1 cellular context compared by ENCODE assay signal in genomic region chr1:151254217-151255213, GRCh38.
TF ChIP-seq lines count a peak whose summit lies in the region.

Gene PSMD4, plus strand, starts transcription at chr1:151254734. Its CDS starts 49 bp downstream, at chr1:151254783.

TF ChIP-seq in HepG2, 621 proteins besides CTCF, POLR2A, EP300 and RAD21 (continued from another document):
- no peak for TF ChIP-seq ZNF576 (CRISPR knock-in tag; IDR thresholded peaks at IDR 0.05)
- TF ChIP-seq ZFP36L2 (CRISPR knock-in tag; IDR thresholded peaks at IDR 0.05): no peak
- 0 out of 2 replicates have a peak, but pooled peaks have one; percentile 31 for TF ChIP-seq ETV5 (CRISPR knock-in tag; IDR thresholded peaks at IDR 0.05; ENCODE audit: borderline replicate concordance)
- TF ChIP-seq RBFOX2 (IDR thresholded peaks at IDR 0.05; ENCODE audit: low read depth, low read length): peak; percentile 78
- peak; percentile 68 for TF ChIP-seq ASH2L (IDR thresholded peaks at IDR 0.05; ENCODE audit: insufficient read length, low read depth, low read length)
- TF ChIP-seq MLX (CRISPR knock-in tag; IDR thresholded peaks at IDR 0.05): no peak
- TF ChIP-seq HHEX (CRISPR knock-in tag; IDR thresholded peaks at IDR 0.05): no peak
- TF ChIP-seq MYPOP (CRISPR knock-in tag; IDR thresholded peaks at IDR 0.05): peak; percentile 55; the same call in 1 of the 2 replicates
- peak; percentile 78 for TF ChIP-seq ZMYM4 (CRISPR knock-in tag; IDR thresholded peaks at IDR 0.05)
- TF ChIP-seq PAXIP1 (CRISPR knock-in tag; conservative IDR thresholded peaks at IDR 0.05): no peak
- peak; percentile 52; the same call in 1 of the 2 replicates for TF ChIP-seq ZNF770 (CRISPR knock-in tag; IDR thresholded peaks at IDR 0.05)
- TF ChIP-seq ETV6 (CRISPR knock-in tag; conservative IDR thresholded peaks at IDR 0.05): no peak
- no peak for TF ChIP-seq ZIK1 (CRISPR knock-in tag; IDR thresholded peaks at IDR 0.05; ENCODE audit: borderline replicate concordance, low read depth)
- TF ChIP-seq SAP130 (CRISPR knock-in tag; IDR thresholded peaks at IDR 0.05; ENCODE audit: low read depth): peak; percentile 91
- TF ChIP-seq RARA (CRISPR knock-in tag; IDR thresholded peaks at IDR 0.05): no peak
- no peak for TF ChIP-seq TEAD3 (CRISPR knock-in tag; optimal IDR thresholded peaks at IDR 0.05; ENCODE audit: borderline replicate concordance)
- TF ChIP-seq SP5 (CRISPR knock-in tag; IDR thresholded peaks at IDR 0.05; ENCODE audit: borderline replicate concordance, low read depth): 0 out of 2 replicates have a peak, but pooled peaks have one; percentile 26
- TF ChIP-seq HMGXB4 (CRISPR knock-in tag; IDR thresholded peaks at IDR 0.05; ENCODE audit: borderline replicate concordance in 1 of 2, low read depth in 1 of 2): peak in 1 of 2 experiments; percentile 54; a peak in 1 of 4 replicates
- peak; percentile 76 for TF ChIP-seq ZFX (CRISPR knock-in tag; IDR thresholded peaks at IDR 0.05; ENCODE audit: low read depth)
- TF ChIP-seq MAFK (conservative IDR thresholded peaks at IDR 0.05 in 1 of 2, IDR thresholded peaks at IDR 0.05 in 1 of 2; ENCODE audit: low read length in 2 of 2): no peak
- peak; percentile 28 for TF ChIP-seq ARNT2 (CRISPR knock-in tag; IDR thresholded peaks at IDR 0.05; ENCODE audit: low read depth)
- no peak for TF ChIP-seq ZMAT5 (CRISPR knock-in tag; IDR thresholded peaks at IDR 0.05; ENCODE audit: borderline replicate concordance, low read depth)
- TF ChIP-seq NONO (IDR thresholded peaks at IDR 0.05): no peak
- peak; percentile 76 for TF ChIP-seq NONO (CRISPR knock-in tag; conservative IDR thresholded peaks at IDR 0.05)
- peak; percentile 97 for TF ChIP-seq NFYC (CRISPR knock-in tag; IDR thresholded peaks at IDR 0.05)
- TF ChIP-seq POLR2AphosphoS5 (IDR thresholded peaks at IDR 0.05; ENCODE audit: low read depth, low read length): peak; percentile 97
- peak; percentile 64; the same call in 1 of the 2 replicates for TF ChIP-seq NFRKB (IDR thresholded peaks at IDR 0.05)
- TF ChIP-seq NR1H2 (CRISPR knock-in tag; IDR thresholded peaks at IDR 0.05; ENCODE audit: borderline replicate concordance, low read depth): peak; percentile 29; the same call in 1 of the 2 replicates
- peak; percentile 86; the same call in 1 of the 2 replicates for TF ChIP-seq ZNF350 (CRISPR knock-in tag; IDR thresholded peaks at IDR 0.05; ENCODE audit: borderline replicate concordance, low read depth)
- peak; percentile 65; the same call in 1 of the 2 replicates for TF ChIP-seq MYC (CRISPR knock-in tag; IDR thresholded peaks at IDR 0.05; ENCODE audit: borderline replicate concordance)
- TF ChIP-seq ZBTB38 (CRISPR knock-in tag; IDR thresholded peaks at IDR 0.05): peak; percentile 69; the same call in 1 of the 2 replicates
- TF ChIP-seq THAP9 (CRISPR knock-in tag; IDR thresholded peaks at IDR 0.05; ENCODE audit: borderline replicate concordance): peak; percentile 98
- TF ChIP-seq ZNF124 (CRISPR knock-in tag; IDR thresholded peaks at IDR 0.05): 0 out of 2 replicates have a peak, but pooled peaks have one; percentile 20
- TF ChIP-seq PHF20 (CRISPR knock-in tag; IDR thresholded peaks at IDR 0.05): peak; percentile 82
- TF ChIP-seq CSRNP1 (CRISPR knock-in tag; IDR thresholded peaks at IDR 0.05): no peak
- no peak for TF ChIP-seq MAZ (IDR thresholded peaks at IDR 0.05; ENCODE audit: borderline replicate concordance, low read depth, low read length)
- peak; percentile 71; the same call in 1 of the 2 replicates for TF ChIP-seq MAZ (CRISPR knock-in tag; IDR thresholded peaks at IDR 0.05; ENCODE audit: low read depth)
- no peak for TF ChIP-seq MXD3 (CRISPR knock-in tag; IDR thresholded peaks at IDR 0.05)
- TF ChIP-seq ATF1 (CRISPR knock-in tag; IDR thresholded peaks at IDR 0.05): peak; percentile 67
- TF ChIP-seq ZNF574 (CRISPR knock-in tag; IDR thresholded peaks at IDR 0.05): peak; percentile 84
- peak; percentile 95 for TF ChIP-seq RFXAP (CRISPR knock-in tag; IDR thresholded peaks at IDR 0.05; ENCODE audit: borderline replicate concordance)
- TF ChIP-seq RCOR2 (CRISPR knock-in tag; IDR thresholded peaks at IDR 0.05): peak; percentile 55; the same call in 1 of the 2 replicates
- TF ChIP-seq ZNF678 (CRISPR knock-in tag; IDR thresholded peaks at IDR 0.05): no peak
- no peak for TF ChIP-seq SOX13 (IDR thresholded peaks at IDR 0.05)
- TF ChIP-seq SOX13 (CRISPR knock-in tag; conservative IDR thresholded peaks at IDR 0.05 in 1 of 2, IDR thresholded peaks at IDR 0.05 in 1 of 2): 0 out of 4 replicates have a peak, but pooled peaks of 1 of the 2 experiments have one; percentile 21
- TF ChIP-seq YY1 (IDR thresholded peaks at IDR 0.05; ENCODE audit: insufficient read depth, insufficient replicate concordance, low read depth, low read length): peak; percentile 84
- TF ChIP-seq ZNF558 (CRISPR knock-in tag; IDR thresholded peaks at IDR 0.05; ENCODE audit: borderline replicate concordance): no peak
